In genomic region chr10:69222157-69223027, GRCh38 we compare ENCODE assay signal across 1 cellular context.
TF ChIP-seq lines count a peak whose summit lies in the region.

No MANE protein-coding gene starts in this region.

TF ChIP-seq in K562, 482 proteins besides CTCF, POLR2A, EP300 and RAD21 (continued from another document and continues in another):
- TF ChIP-seq HDAC8 (tag; IDR thresholded peaks at IDR 0.05) (0 out of 2 replicates have a peak, but pooled peaks have one; percentile 17), SREBF2 (CRISPR knock-in tag; IDR thresholded peaks at IDR 0.05) (no peak), CHD7 (IDR thresholded peaks at IDR 0.05; ENCODE audit: low read depth, low read length) (no peak), ZNF263 (CRISPR knock-in tag; IDR thresholded peaks at IDR 0.05; ENCODE audit: borderline replicate concordance) (peak; percentile 34; the same call in 1 of the 2 replicates), ATF2 (CRISPR knock-in tag; IDR thresholded peaks at IDR 0.05) (no peak), ZNF584 (CRISPR knock-in tag; IDR thresholded peaks at IDR 0.05; ENCODE audit: low read depth) (peak; percentile 74; the same call in 1 of the 2 replicates), SIN3A (IDR thresholded peaks at IDR 0.05; ENCODE audit: borderline replicate concordance in 2 of 2, control insufficient read depth in 1 of 2, low read depth in 2 of 2, low read length in 2 of 2) (peak in 1 of 2 experiments; percentile 85; a peak in 1 of 4 replicates), GATAD2A (IDR thresholded peaks at IDR 0.05) (peak; percentile 66; the same call in 1 of the 2 replicates), TBL1XR1 (IDR thresholded peaks at IDR 0.05; ENCODE audit: low read length in 2 of 2) (no peak), ZNF280A (IDR thresholded peaks at IDR 0.05; ENCODE audit: low read depth, partially characterized antibody) (no peak), DIDO1 (tag; IDR thresholded peaks at IDR 0.05; ENCODE audit: low read depth) (no peak), ZBTB7A (IDR thresholded peaks at IDR 0.05; ENCODE audit: borderline replicate concordance, control insufficient read depth, low read depth, low read length) (peak; percentile 39; the same call in 1 of the 2 replicates), ERF (CRISPR knock-in tag; IDR thresholded peaks at IDR 0.05) (peak; percentile 76; the same call in 1 of the 2 replicates), USF1 (CRISPR knock-in tag; IDR thresholded peaks at IDR 0.05) (peak; percentile 86), IRF2 (CRISPR knock-in tag; IDR thresholded peaks at IDR 0.05) (no peak), ZNF764 (CRISPR knock-in tag; IDR thresholded peaks at IDR 0.05; ENCODE audit: low read depth) (no peak), PYGO2 (tag; IDR thresholded peaks at IDR 0.05) (peak; percentile 29; the same call in 1 of the 2 replicates), SRSF7 (optimal IDR thresholded peaks at IDR 0.05; ENCODE audit: low read depth, low read length) (no peak), FOXP4 (CRISPR knock-in tag; IDR thresholded peaks at IDR 0.05; ENCODE audit: borderline replicate concordance) (peak; percentile 52; the same call in 1 of the 2 replicates), HNRNPK (IDR thresholded peaks at IDR 0.05; ENCODE audit: low read depth, low read length, poor library complexity, severe bottlenecking) (no peak), EWSR1 (IDR thresholded peaks at IDR 0.05; ENCODE audit: borderline replicate concordance, low read depth, partially characterized antibody) (no peak), E2F4 (CRISPR knock-in tag; IDR thresholded peaks at IDR 0.05; ENCODE audit: low read depth) (no peak), C11orf30 (IDR thresholded peaks at IDR 0.05; ENCODE audit: low read depth) (peak; percentile 85), ZNF239 (CRISPR knock-in tag; IDR thresholded peaks at IDR 0.05) (peak; percentile 44; the same call in 1 of the 2 replicates)
- TF ChIP-seq, protein P1, sequence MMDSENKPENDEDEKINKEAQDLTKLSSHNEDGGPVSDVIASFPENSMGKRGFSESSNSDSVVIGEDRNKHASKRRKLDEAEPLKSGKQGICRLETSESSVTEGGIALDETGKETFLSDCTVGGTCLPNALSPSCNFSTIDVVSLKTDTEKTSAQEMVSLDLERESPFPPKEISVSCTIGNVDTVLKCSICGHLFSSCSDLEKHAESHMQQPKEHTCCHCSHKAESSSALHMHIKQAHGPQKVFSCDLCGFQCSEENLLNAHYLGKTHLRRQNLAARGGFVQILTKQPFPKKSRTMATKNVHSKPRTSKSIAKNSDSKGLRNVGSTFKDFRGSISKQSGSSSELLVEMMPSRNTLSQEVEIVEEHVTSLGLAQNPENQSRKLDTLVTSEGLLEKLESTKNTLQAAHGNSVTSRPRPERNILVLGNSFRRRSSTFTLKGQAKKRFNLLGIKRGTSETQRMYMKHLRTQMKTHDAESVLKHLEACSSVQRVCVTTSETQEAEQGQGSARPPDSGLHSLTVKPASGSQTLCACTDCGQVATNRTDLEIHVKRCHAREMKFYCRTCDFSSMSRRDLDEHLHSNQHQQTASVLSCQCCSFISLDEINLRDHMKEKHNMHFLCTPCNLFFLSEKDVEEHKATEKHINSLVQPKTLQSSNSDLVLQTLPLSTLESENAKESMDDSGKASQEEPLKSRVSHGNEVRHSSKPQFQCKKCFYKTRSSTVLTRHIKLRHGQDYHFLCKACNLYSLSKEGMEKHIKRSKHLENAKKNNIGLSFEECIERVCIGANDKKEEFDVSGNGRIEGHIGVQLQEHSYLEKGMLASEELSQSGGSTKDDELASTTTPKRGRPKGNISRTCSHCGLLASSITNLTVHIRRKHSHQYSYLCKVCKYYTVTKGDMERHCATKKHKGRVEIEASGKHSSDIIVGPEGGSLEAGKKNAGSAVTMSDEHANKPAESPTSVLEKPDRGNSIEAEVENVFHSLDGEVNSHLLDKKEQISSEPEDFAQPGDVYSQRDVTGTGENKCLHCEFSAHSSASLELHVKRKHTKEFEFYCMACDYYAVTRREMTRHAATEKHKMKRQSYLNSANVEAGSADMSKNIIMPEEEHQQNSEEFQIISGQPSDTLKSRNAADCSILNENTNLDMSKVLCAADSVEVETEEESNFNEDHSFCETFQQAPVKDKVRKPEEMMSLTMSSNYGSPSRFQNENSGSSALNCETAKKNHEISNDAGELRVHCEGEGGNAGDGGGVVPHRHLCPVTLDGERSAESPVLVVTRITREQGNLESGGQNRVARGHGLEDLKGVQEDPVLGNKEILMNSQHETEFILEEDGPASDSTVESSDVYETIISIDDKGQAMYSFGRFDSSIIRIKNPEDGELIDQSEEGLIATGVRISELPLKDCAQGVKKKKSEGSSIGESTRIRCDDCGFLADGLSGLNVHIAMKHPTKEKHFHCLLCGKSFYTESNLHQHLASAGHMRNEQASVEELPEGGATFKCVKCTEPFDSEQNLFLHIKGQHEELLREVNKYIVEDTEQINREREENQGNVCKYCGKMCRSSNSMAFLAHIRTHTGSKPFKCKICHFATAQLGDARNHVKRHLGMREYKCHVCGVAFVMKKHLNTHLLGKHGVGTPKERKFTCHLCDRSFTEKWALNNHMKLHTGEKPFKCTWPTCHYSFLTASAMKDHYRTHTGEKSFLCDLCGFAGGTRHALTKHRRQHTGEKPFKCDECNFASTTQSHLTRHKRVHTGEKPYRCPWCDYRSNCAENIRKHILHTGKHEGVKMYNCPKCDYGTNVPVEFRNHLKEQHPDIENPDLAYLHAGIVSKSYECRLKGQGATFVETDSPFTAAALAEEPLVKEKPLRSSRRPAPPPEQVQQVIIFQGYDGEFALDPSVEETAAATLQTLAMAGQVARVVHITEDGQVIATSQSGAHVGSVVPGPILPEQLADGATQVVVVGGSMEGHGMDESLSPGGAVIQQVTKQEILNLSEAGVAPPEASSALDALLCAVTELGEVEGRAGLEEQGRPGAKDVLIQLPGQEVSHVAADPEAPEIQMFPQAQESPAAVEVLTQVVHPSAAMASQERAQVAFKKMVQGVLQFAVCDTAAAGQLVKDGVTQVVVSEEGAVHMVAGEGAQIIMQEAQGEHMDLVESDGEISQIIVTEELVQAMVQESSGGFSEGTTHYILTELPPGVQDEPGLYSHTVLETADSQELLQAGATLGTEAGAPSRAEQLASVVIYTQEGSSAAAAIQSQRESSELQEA (IDR thresholded peaks at IDR 0.05; ENCODE audit: low read depth), result no peak
